In genomic region chr2:74806913-74807312, GRCh38 we compare ENCODE assay signal across 33 cellular contexts. TPM values are rescaled to one million over a fixed set of nuclear protein-coding genes. Genes with fewer than 3 reads are reported as not detected.
A peak's percentile ranks its signal among the peaks of the same experiment; 100 is the strongest.
DNase-seq lines count a peak whose midpoint lies in the region; ATAC-seq, FAIRE-seq and TF ChIP-seq lines count a peak whose summit lies in the region.
"Had no signal": no experiment of that assay in that cellular context is flagged by ENCODE, and none has a peak within 500 bp of the region (broad histone marks: within the 10 kb centered on the region; RNA-seq: fewer than 3 reads in every experiment).

No MANE protein-coding gene starts in this region.

- H3K36me3 Mint-ChIP-seq in CD14-positive monocyte: no peaks in the 10 kb centered on the region
- H3K36me3 Mint-ChIP-seq in chondrocyte (ENCODE audit: low read depth): no peaks in the 10 kb centered on the region
- peaks cover 3% of the 10 kb centered on the region for H3K36me3 Mint-ChIP-seq in T-helper 17 cell (ENCODE audit: low read depth)
- H3K36me3 Mint-ChIP-seq: activated naive CD8-positive, alpha-beta T cell; memory B cell; WTC11 had no signal

- peaks cover 23% of the 10 kb centered on the region for H3K4me1 Mint-ChIP-seq in CD14-positive monocyte
- no peaks in the 10 kb centered on the region for H3K4me1 Mint-ChIP-seq in chondrocyte (ENCODE audit: low read depth)
- H3K4me1 Mint-ChIP-seq in T-helper 17 cell: peaks cover 6% of the 10 kb centered on the region
- H3K4me1 Mint-ChIP-seq: neural crest cell had no signal

- H3K9me1 ChIP-seq in K562 (ENCODE audit: control insufficient read depth, insufficient read depth, low read length): no peaks in the 10 kb centered on the region

- CTCF ChIA-PET in K562 (lab: Yijun Ruan, JAX; ENCODE audit: low intra/inter-chr PET ratio): no interaction called here

- H3K9ac ChIP-seq in K562 (ENCODE audit: insufficient read depth in 1 of 2, low read depth in 2 of 2, low read length in 2 of 2): no peak overlapping the region
- H3K9ac ChIP-seq: BLaER1, KMS-11 had no signal

- DNase-seq in CD14-positive monocyte (ENCODE audit: low spot score): no peak
- DNase-seq in NOMO-1 (lab: John Stamatoyannopoulos, UW; ENCODE audit: unreplicated experiment in 2 of 2): peak; percentile 74 to 97
- no peak for DNase-seq in K562 (ENCODE audit: extremely low read depth in 1 of 4, low spot score in 3 of 4)
- DNase-seq in pons (ENCODE audit: low spot score): peak; percentile 83
- DNase-seq in chondrocyte (ENCODE audit: low spot score): no peak
- DNase-seq in T-helper 17 cell: no peak
- DNase-seq in posterior cingulate gyrus: no peak
- DNase-seq: activated CD4-positive, alpha-beta T cell treated with anti-CD3 and anti-CD28 coated beads, Interleukin-2, amount 50 U/mL, for 1 hour; activated effector memory CD4-positive, alpha-beta T cell treated with Interleukin-2 at 50 U/mL for 16 hours; activated T-cell treated with anti-CD3 and anti-CD28 coated beads, Interleukin-2, amount 50 U/mL, for 1 hour; COR-L47; effector CD4-positive, alpha-beta T cell; hypothalamus; MM.1S; NCI-H1694; NCI-H510A; pancreas; PC-3; right cardiac atrium; stimulated activated CD4-positive, alpha-beta T cell treated with anti-CD3 and anti-CD28 coated beads, Interleukin-1b, Interleukin-23, amount 100 ng/mL, for 48 hours; stimulated activated naive CD8-positive, alpha-beta T cell treated with anti-CD3 and anti-CD28 coated beads, Interleukin-15, Interleukin-2, amounts not matched to agents 100 U/mL and 50 U/mL, for 24 hours; T1000; uterus had no signal

- H3K4me1 ChIP-seq in K562 (replicated peaks in 1 of 2; ENCODE audit: control insufficient read depth in 2 of 2, insufficient read depth in 2 of 2, low read length in 2 of 2): no peaks in the 10 kb centered on the region
- H3K4me1 ChIP-seq: pancreas, uterus had no signal

- H3K4me3 Mint-ChIP-seq in CD14-positive monocyte (peak overlapping the region; percentile 24 to 78), chondrocyte (ENCODE audit: unreplicated experiment) (no peak overlapping the region), T-helper 17 cell (no peak overlapping the region)
- H3K4me3 Mint-ChIP-seq: activated naive CD8-positive, alpha-beta T cell; memory B cell; neural crest cell; WTC11 had no signal

- peaks cover 0 to 2% (median 0%) of the 10 kb centered on the region in 7 donors for H3K9me3 Mint-ChIP-seq in CD14-positive monocyte
- H3K9me3 Mint-ChIP-seq in chondrocyte (ENCODE audit: low read depth): no peaks in the 10 kb centered on the region
- H3K9me3 Mint-ChIP-seq: memory B cell, neural crest cell had no signal

- TF ChIP-seq RAD21 in K562 (CRISPR knock-in tag; conservative IDR thresholded peaks at IDR 0.05 in 1 of 2, IDR thresholded peaks at IDR 0.05 in 1 of 2): no peak

- H3K27me3 Mint-ChIP-seq in CD14-positive monocyte (ENCODE audit: low read depth in 3 of 3) (peaks cover 0 to 2% (median 0%) of the 10 kb centered on the region in 3 donors), chondrocyte (ENCODE audit: low read depth) (peaks cover 12% of the 10 kb centered on the region), T-helper 17 cell (peaks cover 18% of the 10 kb centered on the region)

- WGBS in K562 (ENCODE audit: insufficient coverage, low coverage, missing lambda C conversion rate): 4% methylated on average over 6 of the region's 6 CpGs

- H3K9me3 ChIP-seq in K562 (replicated peaks; ENCODE audit: control insufficient read depth, insufficient read depth, low read depth, low read length): no peaks in the 10 kb centered on the region
- H3K9me3 ChIP-seq in T-helper 17 cell (ENCODE audit: control insufficient read depth, low read length, poor library complexity, severe bottlenecking): no peaks in the 10 kb centered on the region
- H3K9me3 ChIP-seq: pancreas, uterus had no signal

- TF ChIP-seq EP300 in K562 (IDR thresholded peaks at IDR 0.05; ENCODE audit: low read length): no peak

- H3K79me2 ChIP-seq in K562 (ENCODE audit: control insufficient read depth, insufficient read depth, low read length): no peaks in the 10 kb centered on the region

- no peak overlapping the region for H2AFZ ChIP-seq in K562 (ENCODE audit: low read depth, low read length)

- no peak overlapping the region for H3K4me3 ChIP-seq in K562
- H3K4me3 ChIP-seq: BLaER1, pancreas, uterus had no signal

- TF ChIP-seq CTCF in CD14-positive monocyte (IDR thresholded peaks at IDR 0.05) (no peak), K562 (IDR thresholded peaks at IDR 0.05 in 2 of 3, conservative IDR thresholded peaks at IDR 0.05 in 1 of 3; ENCODE audit: insufficient read depth in 2 of 3, low read depth in 1 of 3, low read length in 3 of 3) (no peak), chondrocyte (IDR thresholded peaks at IDR 0.05) (no peak)

- in situ Hi-C loops in K562 (cut with MboI): no loop called here

- POLR2A ChIA-PET in K562 (lab: Yijun Ruan, JAX): no interaction called here

- no peak for TF ChIP-seq POLR2A in K562 (conservative IDR thresholded peaks at IDR 0.05)

- H3K27ac Mint-ChIP-seq in CD14-positive monocyte: peak overlapping the region; percentile 85 to 96 (median 94)
- no peak overlapping the region for H3K27ac Mint-ChIP-seq in chondrocyte (ENCODE audit: unreplicated experiment)
- no peak overlapping the region for H3K27ac Mint-ChIP-seq in T-helper 17 cell
- H3K27ac Mint-ChIP-seq: activated naive CD8-positive, alpha-beta T cell; memory B cell; WTC11 had no signal

- FAIRE-seq in K562 (lab: Jason Lieb, UNC): no peak
- FAIRE-seq: bronchial epithelial cell, colon, GM12892, pancreas had no signal

- BruUV-seq in K562 (replicated peaks; lab: Mats Ljungman, UMichigan): no TSS peak

- H3K36me3 ChIP-seq in K562 (ENCODE audit: control insufficient read depth, insufficient read depth, low read length): no peaks in the 10 kb centered on the region
- H3K36me3 ChIP-seq: BLaER1, pancreas, uterus had no signal

- H3K27ac ChIP-seq in K562 (ENCODE audit: extremely low read depth, low read depth, low read length): no peak overlapping the region
- H3K27ac ChIP-seq: BLaER1, epithelial cell of prostate, KMS-11, pancreas, uterus had no signal

- peaks cover 16 to 36% of the 10 kb centered on the region in 2 experiments for H3K27me3 ChIP-seq in K562 (ENCODE audit: control insufficient read depth in 2 of 2, insufficient read depth in 2 of 2, low read length in 2 of 2)
- H3K27me3 ChIP-seq: BLaER1, uterus had no signal

- ATAC-seq in K562: no peak
- no peak for ATAC-seq in T-helper 17 cell
- ATAC-seq: PC-3; right cardiac atrium; stimulated activated naive CD8-positive, alpha-beta T cell treated with anti-CD3 and anti-CD28 coated beads, Interleukin-15, Interleukin-2, amounts not matched to agents 100 U/mL and 50 U/mL, for 24 hours; WTC11 had no signal

- no peak overlapping the region for H3K4me2 ChIP-seq in K562 (ENCODE audit: insufficient read depth, low read length)
- H3K4me2 ChIP-seq: BLaER1, KMS-11 had no signal

- intact Hi-C loops in CD14-positive monocyte (cut with micrococcal nuclease): no loop called here
- intact Hi-C loops in K562 (cut with micrococcal nuclease): no loop called here
- intact Hi-C loops in posterior cingulate gyrus (cut with DNase I): no loop called here

- no peaks in the 10 kb centered on the region for H4K20me1 ChIP-seq in K562 (replicated peaks; ENCODE audit: control insufficient read depth, insufficient read depth, low read length)
- H4K20me1 ChIP-seq: BLaER1 had no signal

TF ChIP-seq in K562, 482 proteins besides CTCF, POLR2A, EP300 and RAD21:
- TF ChIP-seq CEBPG (CRISPR knock-in tag; IDR thresholded peaks at IDR 0.05): no peak
- TF ChIP-seq CEBPG (tag; conservative IDR thresholded peaks at IDR 0.05 in 1 of 2, IDR thresholded peaks at IDR 0.05 in 1 of 2): 0 out of 4 replicates have a peak, but pooled peaks of 1 of the 2 experiments have one; percentile 22
- TF ChIP-seq RBM14 (IDR thresholded peaks at IDR 0.05; ENCODE audit: borderline replicate concordance, insufficient read depth, low read depth, low read length): no peak
- peak; percentile 56; the same call in 1 of the 2 replicates for TF ChIP-seq CEBPB (tag; IDR thresholded peaks at IDR 0.05)
- TF ChIP-seq E2F3 (CRISPR knock-in tag; IDR thresholded peaks at IDR 0.05): no peak
- TF ChIP-seq ZNF586 (CRISPR knock-in tag; conservative IDR thresholded peaks at IDR 0.05): no peak
- TF ChIP-seq PHB (CRISPR knock-in tag; IDR thresholded peaks at IDR 0.05): no peak
TF ChIP-seq in K562: peak in this region for 2.

RNA-seq across cellular contexts. Expression of gene HK2, which starts 27.0 kb away (rescaled TPM):
- 10 to 100 TPM; 20.3 to 29.8 TPM for polyA plus RNA-seq in CD14-positive monocyte
- 93.6 and 110 TPM in 2 replicates for total RNA-seq in K562 (2011; cell fraction: chromatin; rRNA removed; ENCODE audit: low replicate concordance)
- 73.7 and 77.0 TPM in 2 replicates for total RNA-seq in K562 (2011; cell fraction: nucleolus; rRNA removed)
- 56.9 and 66.5 TPM in 2 replicates for total RNA-seq in K562 (2011; cell fraction: nucleoplasm; rRNA removed)
- 17.4 and 17.7 TPM in 2 replicates for total RNA-seq in K562 (2014; rRNA removed)
- total RNA-seq in K562 (2014; rRNA removed; fragmentation: Illumina TruSeq; extraction: Trizol): 17.9 and 19.9 TPM in 2 replicates
- total RNA-seq in K562 (2015; rRNA removed; fragmentation: Illumina TruSeq; extraction: Trizol): 17.2 and 17.3 TPM in 2 replicates
- total RNA-seq in K562 (2021): 40.8 and 42.6 TPM in 2 replicates
- polyA plus RNA-seq in K562 (2011; rRNA removed): 38.1 and 56.0 TPM in 2 replicates
- polyA plus RNA-seq in K562 (2011; cell fraction: cytosol; rRNA removed): 30.7 and 37.0 TPM in 2 replicates
- polyA plus RNA-seq in K562 (2011; cell fraction: nucleus; rRNA removed): 42.2 and 63.3 TPM in 2 replicates
- polyA plus RNA-seq in K562 (2012): 10.0 and 31.3 TPM in 2 replicates
- polyA plus RNA-seq in K562 (2014; fragmentation: Illumina TruSeq; extraction: Trizol): 24.3 and 26.4 TPM in 2 replicates
- 1 to 10 TPM; 4.7 to 6.4 TPM for polyA plus RNA-seq in K562 (2014; fragmentation: Nextera tagmentation; extraction: Ambion mirVana)
- 21.3 and 22.3 TPM in 2 replicates for polyA plus RNA-seq in K562 (2014; rRNA removed)
- 141 and 242 TPM in 2 replicates for polyA minus RNA-seq in K562 (2011; rRNA and poly(A)+ RNA removed)
- 70.3 and 92.1 TPM in 2 replicates for polyA minus RNA-seq in K562 (2011; cell fraction: cytosol; rRNA and poly(A)+ RNA removed)
- polyA minus RNA-seq in K562 (2011; cell fraction: nucleus; rRNA and poly(A)+ RNA removed): 49.3 and 62.1 TPM in 2 replicates
- total RNA-seq in chondrocyte: 18.5 to 32.6 TPM (median 31.4 TPM) in 3 replicates
- total RNA-seq in T-helper 17 cell: 10 to 100 TPM; 11.3 to 13.3 TPM

Comparison
In these comparisons a context has a peak if more than half of its experiments do, and no peak if none do; other contexts are left out.
1. DNase-seq: peak in NOMO-1 (2 of 2) and pons (single experiment); none in CD14-positive monocyte (single experiment), K562 (0 of 4), chondrocyte (single experiment), T-helper 17 cell (0 of 3) and posterior cingulate gyrus (0 of 10).
2. H3K27ac Mint-ChIP-seq: peak in CD14-positive monocyte (7 of 7); none in chondrocyte (single experiment) and T-helper 17 cell (single experiment).
3. H3K4me3 Mint-ChIP-seq: peak in CD14-positive monocyte (2 of 2); none in chondrocyte (single experiment) and T-helper 17 cell (single experiment).